In genomic region chr4:184803133-184803532, GRCh38 we compare ENCODE assay signal across 17 cellular contexts. TPM values are rescaled to one million over a fixed set of nuclear protein-coding genes. Genes with fewer than 3 reads are reported as not detected.
DNase-seq lines count a peak whose midpoint lies in the region; ATAC-seq and TF ChIP-seq lines count a peak whose summit lies in the region.
"Had no signal": no experiment of that assay in that cellular context is flagged by ENCODE, and none has a peak within 500 bp of the region (broad histone marks: within the 10 kb centered on the region; RNA-seq: fewer than 3 reads in every experiment).

No MANE protein-coding gene starts in this region.

- peak overlapping the region; percentile 86; the same call in 1 of the 2 replicates for H3K27ac ChIP-seq in SK-N-MC
- peak overlapping the region; percentile 36 for H3K27ac ChIP-seq in hepatocyte
- H3K27ac ChIP-seq: GM23248 had no signal

- no peaks in the 10 kb centered on the region for H3K9me2 ChIP-seq in hepatocyte (replicated peaks; ENCODE audit: insufficient read depth)

- H3K36me3 ChIP-seq in SK-N-MC (ENCODE audit: insufficient read depth, low read length) (no peaks in the 10 kb centered on the region), hepatocyte (replicated peaks; ENCODE audit: insufficient read depth, low read depth) (no peaks in the 10 kb centered on the region)

- no peak for ATAC-seq in HG03378 (IDR thresholded peaks at IDR 0.05; ENCODE audit: unreplicated experiment)
- ATAC-seq in GM19452 (IDR thresholded peaks at IDR 0.05; ENCODE audit: unreplicated experiment): no peak
- ATAC-seq in HG03135 (IDR thresholded peaks at IDR 0.05; ENCODE audit: unreplicated experiment): no peak
- ATAC-seq: CD8-positive, alpha-beta T cell had no signal

- 95% methylated on average over 16 of the region's 16 CpGs for WGBS in hepatocyte (ENCODE audit: low lambda C conversion rate, missing lambda C conversion rate)

- peaks cover 41% of the 10 kb centered on the region for H3K4me1 ChIP-seq in hepatocyte (ENCODE audit: insufficient read depth)

- H2AFZ ChIP-seq in hepatocyte: no peak overlapping the region

- peaks cover 37% of the 10 kb centered on the region for H3K79me2 ChIP-seq in hepatocyte

- H3K4me3 Mint-ChIP-seq in nephron (no peak overlapping the region), type B pancreatic cell (peak overlapping the region; percentile 13)
- H3K4me3 Mint-ChIP-seq: B cell; CD8-positive, alpha-beta T cell had no signal

- H3K27me3 Mint-ChIP-seq in nephron (ENCODE audit: low read depth): no peaks in the 10 kb centered on the region
- no peaks in the 10 kb centered on the region for H3K27me3 Mint-ChIP-seq in type B pancreatic cell
- H3K27me3 Mint-ChIP-seq: B cell had no signal

- H3K27ac Mint-ChIP-seq in nephron (peak overlapping the region; percentile 76 to 78 (median 77)), type B pancreatic cell (peak overlapping the region; percentile 84)
- H3K27ac Mint-ChIP-seq: B cell; CD8-positive, alpha-beta T cell had no signal

- no peak for DNase-seq in SK-N-MC (ENCODE audit: low read depth, low spot score)
- no peak for DNase-seq in hepatocyte (ENCODE audit: low spot score)
- no peak for DNase-seq in type B pancreatic cell (ENCODE audit: extremely low spot score, unreplicated experiment)
- DNase-seq: ACHN; CD8-positive, alpha-beta T cell; GF-D8; Karpas-422; NCI-H1417; NCI-H2029; NCI-H510A treated with DMSO at 0.1 percent for 48 hours; SHP77 treated with DMSO at 0.1 percent for 48 hours had no signal

- TF ChIP-seq CTCF in hepatocyte (IDR thresholded peaks at IDR 0.05; ENCODE audit: poor library complexity): no peak
- no peak for TF ChIP-seq CTCF in nephron (IDR thresholded peaks at IDR 0.05; ENCODE audit: unreplicated experiment in 3 of 3)
- no peak for TF ChIP-seq CTCF in type B pancreatic cell (conservative IDR thresholded peaks at IDR 0.05)

- H3K4me2 ChIP-seq in hepatocyte: peak overlapping the region; percentile 54

- no peaks in the 10 kb centered on the region for H3K36me3 Mint-ChIP-seq in nephron (ENCODE audit: low read depth)
- peaks cover 4% of the 10 kb centered on the region for H3K36me3 Mint-ChIP-seq in type B pancreatic cell

- H3K9me3 Mint-ChIP-seq in nephron (no peaks in the 10 kb centered on the region), type B pancreatic cell (peaks cover 5% of the 10 kb centered on the region)
- H3K9me3 Mint-ChIP-seq: CD8-positive, alpha-beta T cell had no signal

- no peak overlapping the region for H3K9ac ChIP-seq in SK-N-MC (ENCODE audit: insufficient read length)
- H3K9ac ChIP-seq: GM23248 had no signal

- peaks cover 64% of the 10 kb centered on the region for H3K4me1 Mint-ChIP-seq in nephron
- peaks cover 33% of the 10 kb centered on the region for H3K4me1 Mint-ChIP-seq in type B pancreatic cell (ENCODE audit: unreplicated experiment)

- peaks cover 2% of the 10 kb centered on the region for H4K20me1 ChIP-seq in hepatocyte (ENCODE audit: insufficient read depth, poor library complexity, severe bottlenecking)

- H3K4me3 ChIP-seq in SK-N-MC: no peak overlapping the region
- H3K4me3 ChIP-seq in hepatocyte: no peak overlapping the region

- H3K9me3 ChIP-seq in SK-N-MC (ENCODE audit: low read depth, low read length): no peaks in the 10 kb centered on the region
- no peaks in the 10 kb centered on the region for H3K9me3 ChIP-seq in hepatocyte (ENCODE audit: low read depth)

- H3K27me3 ChIP-seq in hepatocyte: no peaks in the 10 kb centered on the region

RNA-seq across cellular contexts. Expression of gene ACSL1, which starts 22.6 kb away (rescaled TPM):
- total RNA-seq in hepatocyte (168 and 264 TPM in 2 replicates), type B pancreatic cell (ENCODE audit: low replicate concordance) (89.0 and 156 TPM in 2 replicates)
- polyA plus RNA-seq in hepatocyte: 114 and 121 TPM in 2 replicates
